In genomic region chr12:39610626-39611025, GRCh38 we compare ENCODE assay signal across 16 cellular contexts.
"Had no signal": no experiment of that assay in that cellular context is flagged by ENCODE, and none has a peak within 500 bp of the region (broad histone marks: within the 10 kb centered on the region; RNA-seq: fewer than 3 reads in every experiment).

No MANE protein-coding gene starts in this region.

- H3K9me3 ChIP-seq: breast epithelium, tibial artery had no signal

- ATAC-seq: left lobe of liver; stimulated activated memory B cell treated with anti-CD40 and anti-IgM and Interleukin-4, amounts not matched to agents 10 μg/mL and 1 μg/mL and 100 μg/mL, for 72 hours had no signal

- H3K4me1 ChIP-seq: breast epithelium, parathyroid adenoma had no signal

- H3K36me3 ChIP-seq: breast epithelium, tibial artery had no signal

- H3K9me3 Mint-ChIP-seq: naive B cell; stimulated activated memory B cell treated with anti-CD40 and anti-IgM and Interleukin-4, amounts not matched to agents 10 μg/mL and 1 μg/mL and 100 μg/mL, for 72 hours had no signal

- H3K27ac ChIP-seq: breast epithelium, dorsolateral prefrontal cortex, hepatocyte, parathyroid adenoma, tibial artery had no signal

- DNase-seq: activated CD4-positive, alpha-beta T cell treated with anti-CD3 and anti-CD28 coated beads, Interleukin-2, amount 50 U/mL, for 48 hours; activated CD4-positive, CD25-positive, alpha-beta regulatory T cell treated with anti-CD3 and anti-CD28 coated beads, Interleukin-2, amount 50 U/mL, for 72 hours; activated effector memory CD4-positive, alpha-beta T cell treated with anti-CD3 and anti-CD28 coated beads, Interleukin-2, amount 50 U/mL, for 16 hours; aorta; dorsolateral prefrontal cortex; islet precursor cell; naive B cell; stimulated activated CD4-positive, alpha-beta T cell treated with anti-CD3 and anti-CD28 coated beads, Interleukin-2, amount 100 ng/mL, for 48 hours; SW 1271; T1000; tibial artery had no signal

- H3K27ac Mint-ChIP-seq: naive B cell; stimulated activated memory B cell treated with anti-CD40 and anti-IgM and Interleukin-4, amounts not matched to agents 10 μg/mL and 1 μg/mL and 100 μg/mL, for 72 hours had no signal

- H3K36me3 Mint-ChIP-seq: naive B cell had no signal

- H3K27me3 Mint-ChIP-seq: naive B cell; stimulated activated memory B cell treated with anti-CD40 and anti-IgM and Interleukin-4, amounts not matched to agents 10 μg/mL and 1 μg/mL and 100 μg/mL, for 72 hours had no signal

- H3K27me3 ChIP-seq: breast epithelium, dorsolateral prefrontal cortex, hepatocyte, tibial artery had no signal

- H3K4me1 Mint-ChIP-seq: naive B cell had no signal

- H3K4me3 ChIP-seq: breast epithelium, dorsolateral prefrontal cortex, hepatocyte, tibial artery had no signal

- H3K9ac ChIP-seq: parathyroid adenoma had no signal

- H3K4me3 Mint-ChIP-seq: naive B cell; stimulated activated memory B cell treated with anti-CD40 and anti-IgM and Interleukin-4, amounts not matched to agents 10 μg/mL and 1 μg/mL and 100 μg/mL, for 72 hours had no signal
